ENCODE assay signal across 9 cellular contexts in the genomic region with DNA sequence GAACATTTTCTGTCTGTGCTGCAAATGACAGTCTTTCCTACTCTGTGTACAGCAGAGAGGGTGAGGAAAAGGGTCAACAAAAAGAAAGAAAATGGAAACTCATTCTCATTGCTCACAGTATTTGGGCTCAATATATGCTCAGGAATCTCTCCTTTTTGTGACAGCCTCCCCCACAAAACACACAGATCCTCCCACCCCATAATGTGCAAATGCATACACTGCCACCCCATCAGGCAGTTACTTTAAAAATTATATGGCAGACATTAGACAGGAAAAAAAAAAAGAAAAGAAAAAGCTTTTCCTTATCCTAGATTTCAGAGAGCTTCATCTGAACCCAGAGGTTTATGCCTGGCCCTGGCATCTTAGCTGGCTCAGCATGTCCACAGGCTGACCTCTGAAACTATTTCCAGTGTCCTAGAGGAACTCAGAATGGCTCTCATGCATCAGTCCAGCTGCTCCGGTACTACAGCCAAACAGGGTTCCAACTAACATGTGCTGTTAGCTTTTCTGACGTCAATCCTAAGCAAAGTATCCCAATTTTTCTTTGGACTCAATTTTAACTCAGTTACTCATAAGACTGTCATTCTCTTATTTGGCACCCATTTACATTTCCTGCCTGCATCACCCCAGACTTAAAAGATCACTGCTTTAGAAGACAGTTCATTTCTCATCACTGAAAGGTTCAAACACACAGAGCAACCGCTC.
DNase-seq lines count a peak whose midpoint lies in the region; ATAC-seq and TF ChIP-seq lines count a peak whose summit lies in the region.
"Had no signal": no experiment of that assay in that cellular context is flagged by ENCODE, and none has a peak within 500 bp of the region (broad histone marks: within the 10 kb centered on the region; RNA-seq: fewer than 3 reads in every experiment).

No MANE protein-coding gene starts in this region.

- POLR2A ChIA-PET in CD8-positive, alpha-beta T cell (lab: Charles Lee) = interaction anchor here (0.7 kb wide), 1 partner anchor 11 kb away, joined by 3 read pairs; no protein-coding TSS in a partner anchor
- POLR2A ChIA-PET in WTC11 (lab: Charles Lee) = interaction anchor here (0.6 to 1.2 kb wide), 2 partner anchors 10 to 127 kb away, joined by 3 to 4 read pairs; no protein-coding TSS in a partner anchor

- CTCF ChIA-PET in CD8-positive, alpha-beta T cell (lab: Charles Lee) = interaction anchor here (1.2 to 1.8 kb wide), 3 partner anchors 8 to 41 kb away, joined by 3 to 5 read pairs (median 4); no protein-coding TSS in a partner anchor
- CTCF ChIA-PET in WTC11 (lab: Charles Lee) = interaction anchor here (0.9 to 1.3 kb wide), 6 partner anchors 10 to 164 kb away, joined by 3 to 4 read pairs (median 4); no protein-coding TSS in a partner anchor

- H3K27me3 Mint-ChIP-seq in CD8-positive, alpha-beta T cell (ENCODE audit: low read depth) = no peaks in the 10 kb centered on the region
- no peaks in the 10 kb centered on the region for H3K27me3 Mint-ChIP-seq in WTC11 (ENCODE audit: low read depth)

- H3K4me3 Mint-ChIP-seq in CD8-positive, alpha-beta T cell = peak overlapping the region; percentile 54
- no peak overlapping the region for H3K4me3 Mint-ChIP-seq in WTC11

- peak overlapping the region; percentile 82 for H3K27ac Mint-ChIP-seq in CD8-positive, alpha-beta T cell
- peak overlapping the region; percentile 72; the same call in 1 of the 2 replicates for H3K27ac Mint-ChIP-seq in WTC11

- H3K36me3 ChIP-seq in CD8-positive, alpha-beta T cell (ENCODE audit: insufficient read depth, low read length) = no peaks in the 10 kb centered on the region

- ATAC-seq in CD8-positive, alpha-beta T cell = peak; percentile 45
- ATAC-seq in WTC11 (no peak), GM19324 (IDR thresholded peaks at IDR 0.05; ENCODE audit: low FRiP score, unreplicated experiment) (no peak)

- peaks cover 72% of the 10 kb centered on the region for H3K4me1 ChIP-seq in CD8-positive, alpha-beta T cell (ENCODE audit: insufficient read depth, low read length)

- H3K4me1 Mint-ChIP-seq in CD8-positive, alpha-beta T cell (ENCODE audit: low read depth) = peaks cover 88% of the 10 kb centered on the region
- H3K4me1 Mint-ChIP-seq in WTC11 = peaks cover 61% of the 10 kb centered on the region

- no peaks in the 10 kb centered on the region for H3K9me3 ChIP-seq in CD8-positive, alpha-beta T cell (ENCODE audit: low read length)

- in situ Hi-C loops in KBM-7 (cut with MboI; ENCODE audit: low pct_unique_long_range_greater_than_20kb, low sequenced_read_pairs) = no loop called here

- no peak overlapping the region for H3K4me3 ChIP-seq in CD8-positive, alpha-beta T cell (ENCODE audit: low read depth, low read length)
- peak overlapping the region in 1 of 2 donors; percentile 2 for H3K4me3 ChIP-seq in foreskin fibroblast (ENCODE audit: low read depth in 1 of 2, low read length in 2 of 2)

- intact Hi-C loops in CD8-positive, alpha-beta T cell (cut with DNase I, micrococcal nuclease) = loop anchor here in 1 of 2 experiments (2.0 kb wide), 1 partner anchor 17 kb away; no protein-coding TSS in a partner anchor
- intact Hi-C loops in posterior vena cava (cut with DNase I) = no loop called here

- H3K27ac ChIP-seq in CD8-positive, alpha-beta T cell (ENCODE audit: low read depth, low read length) = no peak overlapping the region

- no peaks in the 10 kb centered on the region for H3K27me3 ChIP-seq in CD8-positive, alpha-beta T cell (ENCODE audit: insufficient read depth, low read length)

- no peak for TF ChIP-seq CTCF in CD8-positive, alpha-beta T cell (IDR thresholded peaks at IDR 0.05)
- no peak for TF ChIP-seq CTCF in WTC11 (IDR thresholded peaks at IDR 0.05)
- no peak for TF ChIP-seq CTCF in foreskin fibroblast (IDR thresholded peaks at IDR 0.05; ENCODE audit: low read depth, low read length)

- no peak for DNase-seq in CD8-positive, alpha-beta T cell
- DNase-seq in WTC11 (ENCODE audit: low spot score) (no peak), foreskin fibroblast (peak; percentile 96 to 97), posterior vena cava (ENCODE audit: low spot score) (peak; percentile 89), NCI-H146 (lab: John Stamatoyannopoulos, UW) (no peak), DMS 273 treated with DMSO at 0.1 percent for 48 hours (lab: John Stamatoyannopoulos, UW) (no peak), KBM-7 (no peak)
- DNase-seq: NCI-H526 treated with DMSO at 0.1 percent for 48 hours had no signal

- H3K36me3 Mint-ChIP-seq in CD8-positive, alpha-beta T cell = peaks cover 8% of the 10 kb centered on the region
- no peaks in the 10 kb centered on the region for H3K36me3 Mint-ChIP-seq in WTC11

- no peaks in the 10 kb centered on the region for H3K9me3 Mint-ChIP-seq in CD8-positive, alpha-beta T cell
- H3K9me3 Mint-ChIP-seq in WTC11 = no peaks in the 10 kb centered on the region

TF ChIP-seq in WTC11, 78 proteins besides CTCF, POLR2A, EP300 and RAD21 (continues in another document):
- TF ChIP-seq MXD4 (CRISPR knock-in tag; IDR thresholded peaks at IDR 0.05; ENCODE audit: borderline replicate concordance) = no peak
- no peak for TF ChIP-seq JAZF1 (CRISPR knock-in tag; IDR thresholded peaks at IDR 0.05)
- TF ChIP-seq SMAD4 (CRISPR knock-in tag; IDR thresholded peaks at IDR 0.05) = no peak
- TF ChIP-seq, protein P1, sequence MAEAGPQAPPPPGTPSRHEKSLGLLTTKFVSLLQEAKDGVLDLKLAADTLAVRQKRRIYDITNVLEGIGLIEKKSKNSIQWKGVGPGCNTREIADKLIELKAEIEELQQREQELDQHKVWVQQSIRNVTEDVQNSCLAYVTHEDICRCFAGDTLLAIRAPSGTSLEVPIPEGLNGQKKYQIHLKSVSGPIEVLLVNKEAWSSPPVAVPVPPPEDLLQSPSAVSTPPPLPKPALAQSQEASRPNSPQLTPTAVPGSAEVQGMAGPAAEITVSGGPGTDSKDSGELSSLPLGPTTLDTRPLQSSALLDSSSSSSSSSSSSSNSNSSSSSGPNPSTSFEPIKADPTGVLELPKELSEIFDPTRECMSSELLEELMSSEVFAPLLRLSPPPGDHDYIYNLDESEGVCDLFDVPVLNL (CRISPR knock-in tag; IDR thresholded peaks at IDR 0.05; ENCODE audit: borderline replicate concordance, low read depth) = no peak
- TF ChIP-seq, protein P2, sequence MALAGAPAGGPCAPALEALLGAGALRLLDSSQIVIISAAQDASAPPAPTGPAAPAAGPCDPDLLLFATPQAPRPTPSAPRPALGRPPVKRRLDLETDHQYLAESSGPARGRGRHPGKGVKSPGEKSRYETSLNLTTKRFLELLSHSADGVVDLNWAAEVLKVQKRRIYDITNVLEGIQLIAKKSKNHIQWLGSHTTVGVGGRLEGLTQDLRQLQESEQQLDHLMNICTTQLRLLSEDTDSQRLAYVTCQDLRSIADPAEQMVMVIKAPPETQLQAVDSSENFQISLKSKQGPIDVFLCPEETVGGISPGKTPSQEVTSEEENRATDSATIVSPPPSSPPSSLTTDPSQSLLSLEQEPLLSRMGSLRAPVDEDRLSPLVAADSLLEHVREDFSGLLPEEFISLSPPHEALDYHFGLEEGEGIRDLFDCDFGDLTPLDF (CRISPR knock-in tag; IDR thresholded peaks at IDR 0.05) = no peak
- no peak for TF ChIP-seq GABPB1 (CRISPR knock-in tag; IDR thresholded peaks at IDR 0.05)
- TF ChIP-seq ATF6 (CRISPR knock-in tag; IDR thresholded peaks at IDR 0.05) = no peak
- TF ChIP-seq ZNF121 (CRISPR knock-in tag; IDR thresholded peaks at IDR 0.05) = no peak
- TF ChIP-seq ZNF416 (CRISPR knock-in tag; IDR thresholded peaks at IDR 0.05) = no peak
- TF ChIP-seq, protein P3, sequence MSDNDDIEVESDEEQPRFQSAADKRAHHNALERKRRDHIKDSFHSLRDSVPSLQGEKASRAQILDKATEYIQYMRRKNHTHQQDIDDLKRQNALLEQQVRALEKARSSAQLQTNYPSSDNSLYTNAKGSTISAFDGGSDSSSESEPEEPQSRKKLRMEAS (CRISPR knock-in tag; IDR thresholded peaks at IDR 0.05) = no peak
- TF ChIP-seq, protein P4, sequence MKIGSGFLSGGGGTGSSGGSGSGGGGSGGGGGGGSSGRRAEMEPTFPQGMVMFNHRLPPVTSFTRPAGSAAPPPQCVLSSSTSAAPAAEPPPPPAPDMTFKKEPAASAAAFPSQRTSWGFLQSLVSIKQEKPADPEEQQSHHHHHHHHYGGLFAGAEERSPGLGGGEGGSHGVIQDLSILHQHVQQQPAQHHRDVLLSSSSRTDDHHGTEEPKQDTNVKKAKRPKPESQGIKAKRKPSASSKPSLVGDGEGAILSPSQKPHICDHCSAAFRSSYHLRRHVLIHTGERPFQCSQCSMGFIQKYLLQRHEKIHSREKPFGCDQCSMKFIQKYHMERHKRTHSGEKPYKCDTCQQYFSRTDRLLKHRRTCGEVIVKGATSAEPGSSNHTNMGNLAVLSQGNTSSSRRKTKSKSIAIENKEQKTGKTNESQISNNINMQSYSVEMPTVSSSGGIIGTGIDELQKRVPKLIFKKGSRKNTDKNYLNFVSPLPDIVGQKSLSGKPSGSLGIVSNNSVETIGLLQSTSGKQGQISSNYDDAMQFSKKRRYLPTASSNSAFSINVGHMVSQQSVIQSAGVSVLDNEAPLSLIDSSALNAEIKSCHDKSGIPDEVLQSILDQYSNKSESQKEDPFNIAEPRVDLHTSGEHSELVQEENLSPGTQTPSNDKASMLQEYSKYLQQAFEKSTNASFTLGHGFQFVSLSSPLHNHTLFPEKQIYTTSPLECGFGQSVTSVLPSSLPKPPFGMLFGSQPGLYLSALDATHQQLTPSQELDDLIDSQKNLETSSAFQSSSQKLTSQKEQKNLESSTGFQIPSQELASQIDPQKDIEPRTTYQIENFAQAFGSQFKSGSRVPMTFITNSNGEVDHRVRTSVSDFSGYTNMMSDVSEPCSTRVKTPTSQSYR (CRISPR knock-in tag; IDR thresholded peaks at IDR 0.05) = no peak

Comparison
In these comparisons a context has a peak if more than half of its experiments do, and no peak if none do; other contexts are left out.
1. DNase-seq: peak in foreskin fibroblast (2 of 2) and posterior vena cava (single experiment); none in CD8-positive, alpha-beta T cell (0 of 7), WTC11 (single experiment), NCI-H146 (single experiment), DMS 273 treated with DMSO at 0.1 percent for 48 hours (single experiment) and KBM-7 (single experiment).